ENCODE assay signal across 27 cellular contexts in genomic region chr6:158960046-158960445, GRCh38.
"Had no signal": no experiment of that assay in that cellular context is flagged by ENCODE, and none has a peak within 500 bp of the region (broad histone marks: within the 10 kb centered on the region; RNA-seq: fewer than 3 reads in every experiment).

No MANE protein-coding gene starts in this region.

- H3K9me3 Mint-ChIP-seq: immature natural killer cell; naive B cell; natural killer cell; stimulated activated effector memory CD8-positive, alpha-beta T cell treated with anti-CD3 and anti-CD28 coated beads, Interleukin-12 subunit alpha, Interleukin-12 subunit beta, amount 100 ng/mL, for 72 hours; stimulated activated naive CD8-positive, alpha-beta T cell treated with anti-CD3 and anti-CD28 coated beads, Interleukin-15, amount 100 ng/mL, for 72 hours had no signal

- H3K4me3 Mint-ChIP-seq: immature natural killer cell; memory B cell; naive B cell; natural killer cell; nephron progenitor cell; neural progenitor cell; stimulated activated effector memory CD8-positive, alpha-beta T cell treated with anti-CD3 and anti-CD28 coated beads, Interleukin-12 subunit alpha, Interleukin-12 subunit beta, amount 100 ng/mL, for 72 hours; stimulated activated naive CD8-positive, alpha-beta T cell treated with anti-CD3 and anti-CD28 coated beads, Interleukin-15, amount 100 ng/mL, for 72 hours had no signal

- H3K27ac ChIP-seq: left ventricle myocardium inferior, neural progenitor cell, neutrophil, parathyroid adenoma, skin epidermis, spleen, testis, thyroid gland, transverse colon, upper lobe of left lung, vagina had no signal

- H3K27me3 Mint-ChIP-seq: memory B cell; naive B cell; progenitor cell of endocrine pancreas; stimulated activated naive CD8-positive, alpha-beta T cell treated with anti-CD3 and anti-CD28 coated beads, Interleukin-15, amount 100 ng/mL, for 72 hours had no signal

- ATAC-seq: natural killer cell; right cardiac atrium; sciatic nerve; stimulated activated effector memory CD8-positive, alpha-beta T cell treated with anti-CD3 and anti-CD28 coated beads, Interleukin-12 subunit alpha, Interleukin-12 subunit beta, amount 100 ng/mL, for 72 hours; stimulated activated naive CD8-positive, alpha-beta T cell treated with anti-CD3 and anti-CD28 coated beads, Interleukin-15, amount 100 ng/mL, for 72 hours had no signal

- H3K4me1 Mint-ChIP-seq: nephron progenitor cell; neural progenitor cell; stimulated activated effector memory CD8-positive, alpha-beta T cell treated with anti-CD3 and anti-CD28 coated beads, Interleukin-12 subunit alpha, Interleukin-12 subunit beta, amount 100 ng/mL, for 72 hours; stimulated activated naive CD8-positive, alpha-beta T cell treated with anti-CD3 and anti-CD28 coated beads, Interleukin-15, amount 100 ng/mL, for 72 hours had no signal

- DNase-seq: immature natural killer cell; islet precursor cell; left ventricle myocardium inferior; naive B cell; natural killer cell; nephron progenitor cell; occipital lobe; retina; right cardiac atrium; spleen; stimulated activated CD4-positive, alpha-beta T cell treated with anti-CD3 and anti-CD28 coated beads, Interleukin-4, amount 100 ng/mL, for 24 hours; stimulated activated naive CD4-positive, alpha-beta T cell treated with Interleukin-2 at 50 U/mL for 16 hours; stimulated activated naive CD8-positive, alpha-beta T cell treated with anti-CD3 and anti-CD28 coated beads, Interleukin-15, amount 100 ng/mL, for 72 hours; substantia nigra; testis; thyroid gland; transverse colon; upper lobe of left lung had no signal

- H3K27ac Mint-ChIP-seq: immature natural killer cell; natural killer cell; nephron progenitor cell; neural progenitor cell; progenitor cell of endocrine pancreas; stimulated activated effector memory CD8-positive, alpha-beta T cell treated with anti-CD3 and anti-CD28 coated beads, Interleukin-12 subunit alpha, Interleukin-12 subunit beta, amount 100 ng/mL, for 72 hours had no signal

- H3K36me3 Mint-ChIP-seq: memory B cell; naive B cell; natural killer cell; stimulated activated effector memory CD8-positive, alpha-beta T cell treated with anti-CD3 and anti-CD28 coated beads, Interleukin-12 subunit alpha, Interleukin-12 subunit beta, amount 100 ng/mL, for 72 hours had no signal
